Comparison of ENCODE assay signal across 8 cellular contexts in genomic region chr3:88058593-88059379, GRCh38. TPM values are rescaled to one million over a fixed set of nuclear protein-coding genes. Genes with fewer than 3 reads are reported as not detected.
DNase-seq lines count a peak whose midpoint lies in the region; ATAC-seq and TF ChIP-seq lines count a peak whose summit lies in the region.

TSS of gene CGGBP1 (minus strand) at chr3:88059005. CDS start at chr3:88055976, 3,029 bp downstream.
TSS of gene ZNF654 (plus strand) at chr3:88059255. CDS start at chr3:88059320, 65 bp downstream.

- H3K9me3 Mint-ChIP-seq in WTC11: no peaks in the 10 kb centered on the region

- peaks cover 9% of the 10 kb centered on the region for H3K36me3 ChIP-seq in smooth muscle cell (ENCODE audit: low read depth)

- H4K20me1 ChIP-seq in smooth muscle cell (ENCODE audit: low read depth): peaks cover 65% of the 10 kb centered on the region

- peaks cover 40% of the 10 kb centered on the region for H3K4me1 ChIP-seq in smooth muscle cell (ENCODE audit: low read depth)

- peak within 1 kb of the TSS; percentile 95 for H3K9ac ChIP-seq in smooth muscle cell (ENCODE audit: low read depth)

- WGBS in smooth muscle cell (ENCODE audit: low lambda C conversion rate): under 1% methylated on average over 62 of the region's 76 CpGs

- CTCF ChIA-PET in AG04450 (lab: Charles Lee): interaction anchor here (0.6 to 3.8 kb wide), 4 partner anchors 54 to 115 kb away, joined by 3 to 20 read pairs (median 4); partner anchors contain the start of gene C3orf38
- CTCF ChIA-PET in WTC11 (lab: Charles Lee): interaction anchor here (0.9 to 1.5 kb wide), 3 partner anchors 54 to 121 kb away, joined by 3 to 4 read pairs (median 3); no protein-coding TSS in a partner anchor

- H3K4me3 Mint-ChIP-seq in WTC11: peak within 1 kb of the TSS; percentile 96

- no peak for TF ChIP-seq CTCF in AG04450 (IDR thresholded peaks at IDR 0.05; ENCODE audit: low read depth, low read length)
- no peak for TF ChIP-seq CTCF in WTC11 (IDR thresholded peaks at IDR 0.05)
- TF ChIP-seq CTCF in cardiac fibroblast (IDR thresholded peaks at IDR 0.05; ENCODE audit: low read depth, low read length): no peak
- no peak for TF ChIP-seq CTCF in smooth muscle cell (IDR thresholded peaks at IDR 0.05; ENCODE audit: borderline replicate concordance, insufficient read depth, poor library complexity, severe bottlenecking)

- H3K79me2 ChIP-seq in smooth muscle cell (ENCODE audit: low read depth): peaks cover 69% of the 10 kb centered on the region

- peaks cover 25% of the 10 kb centered on the region for H3K36me3 Mint-ChIP-seq in WTC11

- ATAC-seq in GM18909 (IDR thresholded peaks at IDR 0.05; ENCODE audit: poor library complexity, unreplicated experiment) (peak; percentile 95), HG03175 (IDR thresholded peaks at IDR 0.05; ENCODE audit: unreplicated experiment) (peak; percentile 95), WTC11 (peak; percentile 95)

- H3K27me3 Mint-ChIP-seq in WTC11 (ENCODE audit: low read depth): no peaks in the 10 kb centered on the region

- H3K27ac ChIP-seq in AG04450 (ENCODE audit: low read depth, low read length) (peak within 1 kb of the TSS; percentile 90), smooth muscle cell (ENCODE audit: low read depth) (peak within 1 kb of the TSS; percentile 92)

- DNase-seq in AG04450 (ENCODE audit: low read depth, low spot score): peak; percentile 97
- peak; percentile 96 for DNase-seq in NCI-H226
- peak; percentile 98 for DNase-seq in WTC11 (ENCODE audit: low spot score)
- peak; percentile 99 for DNase-seq in cardiac fibroblast (ENCODE audit: low read depth in 2 of 2)
- DNase-seq in iPS-NIHi7 (ENCODE audit: extremely low spot score): peak; percentile 90
- peak; percentile 89 for DNase-seq in smooth muscle cell (lab: John Stamatoyannopoulos, UW; ENCODE audit: unreplicated experiment)

- peaks cover 6% of the 10 kb centered on the region for H3F3A ChIP-seq in smooth muscle cell (ENCODE audit: low read depth)

- H3K27me3 ChIP-seq in AG04450 (ENCODE audit: control insufficient read depth, insufficient read depth, low read length) (no peaks in the 10 kb centered on the region), smooth muscle cell (ENCODE audit: low read depth) (no peaks in the 10 kb centered on the region)

- H3K27ac Mint-ChIP-seq in WTC11: peak within 1 kb of the TSS; percentile 89

- peaks cover 3% of the 10 kb centered on the region; the same call in 1 of the 2 replicates for H3K9me3 ChIP-seq in AG04450 (ENCODE audit: control insufficient read depth, insufficient read depth, low read length)
- no peaks in the 10 kb centered on the region for H3K9me3 ChIP-seq in smooth muscle cell (replicated peaks; ENCODE audit: low read depth)

- POLR2A ChIA-PET in AG04450 (lab: Yijun Ruan, JAX): interaction anchor here (0.7 to 1.9 kb wide), 4 partner anchors 54 to 799 kb away, joined by 3 to 17 read pairs (median 4); partner anchors contain the start of gene C3orf38
- POLR2A ChIA-PET in WTC11 (lab: Charles Lee): interaction anchor here (0.7 to 1.3 kb wide), 6 partner anchors 10 to 1225 kb away, joined by 3 to 10 read pairs (median 3); partner anchors contain the start of gene C3orf38

- H3K4me1 Mint-ChIP-seq in WTC11: peaks cover 19% of the 10 kb centered on the region

- peak within 1 kb of the TSS; percentile 97 for H3K4me2 ChIP-seq in smooth muscle cell

- H2AFZ ChIP-seq in smooth muscle cell (ENCODE audit: low read depth): peak within 1 kb of the TSS; percentile 82

- H3K4me3 ChIP-seq in AG04450 (ENCODE audit: low read depth, low read length) (peak within 1 kb of the TSS; percentile 95), cardiac fibroblast (replicated peaks in 1 of 2; ENCODE audit: low read depth in 2 of 2, low read length in 2 of 2) (peak within 1 kb of the TSS; percentile 73 to 87), smooth muscle cell (peak within 1 kb of the TSS; percentile 95)

TF ChIP-seq in WTC11, 78 proteins besides CTCF, POLR2A, EP300 and RAD21 (continues in another document):
- peak; percentile 98 for TF ChIP-seq NFYB (CRISPR knock-in tag; conservative IDR thresholded peaks at IDR 0.05; ENCODE audit: low read depth)
- TF ChIP-seq TEAD4 (CRISPR knock-in tag; IDR thresholded peaks at IDR 0.05): no peak
- TF ChIP-seq, protein P1, sequence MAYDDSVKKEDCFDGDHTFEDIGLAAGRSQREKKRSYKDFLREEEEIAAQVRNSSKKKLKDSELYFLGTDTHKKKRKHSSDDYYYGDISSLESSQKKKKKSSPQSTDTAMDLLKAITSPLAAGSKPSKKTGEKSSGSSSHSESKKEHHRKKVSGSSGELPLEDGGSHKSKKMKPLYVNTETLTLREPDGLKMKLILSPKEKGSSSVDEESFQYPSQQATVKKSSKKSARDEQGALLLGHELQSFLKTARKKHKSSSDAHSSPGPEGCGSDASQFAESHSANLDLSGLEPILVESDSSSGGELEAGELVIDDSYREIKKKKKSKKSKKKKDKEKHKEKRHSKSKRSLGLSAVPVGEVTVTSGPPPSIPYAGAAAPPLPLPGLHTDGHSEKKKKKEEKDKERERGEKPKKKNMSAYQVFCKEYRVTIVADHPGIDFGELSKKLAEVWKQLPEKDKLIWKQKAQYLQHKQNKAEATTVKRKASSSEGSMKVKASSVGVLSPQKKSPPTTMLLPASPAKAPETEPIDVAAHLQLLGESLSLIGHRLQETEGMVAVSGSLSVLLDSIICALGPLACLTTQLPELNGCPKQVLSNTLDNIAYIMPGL (CRISPR knock-in tag; IDR thresholded peaks at IDR 0.05): no peak; the same call in 1 of the 2 replicates
- TF ChIP-seq, protein P2, sequence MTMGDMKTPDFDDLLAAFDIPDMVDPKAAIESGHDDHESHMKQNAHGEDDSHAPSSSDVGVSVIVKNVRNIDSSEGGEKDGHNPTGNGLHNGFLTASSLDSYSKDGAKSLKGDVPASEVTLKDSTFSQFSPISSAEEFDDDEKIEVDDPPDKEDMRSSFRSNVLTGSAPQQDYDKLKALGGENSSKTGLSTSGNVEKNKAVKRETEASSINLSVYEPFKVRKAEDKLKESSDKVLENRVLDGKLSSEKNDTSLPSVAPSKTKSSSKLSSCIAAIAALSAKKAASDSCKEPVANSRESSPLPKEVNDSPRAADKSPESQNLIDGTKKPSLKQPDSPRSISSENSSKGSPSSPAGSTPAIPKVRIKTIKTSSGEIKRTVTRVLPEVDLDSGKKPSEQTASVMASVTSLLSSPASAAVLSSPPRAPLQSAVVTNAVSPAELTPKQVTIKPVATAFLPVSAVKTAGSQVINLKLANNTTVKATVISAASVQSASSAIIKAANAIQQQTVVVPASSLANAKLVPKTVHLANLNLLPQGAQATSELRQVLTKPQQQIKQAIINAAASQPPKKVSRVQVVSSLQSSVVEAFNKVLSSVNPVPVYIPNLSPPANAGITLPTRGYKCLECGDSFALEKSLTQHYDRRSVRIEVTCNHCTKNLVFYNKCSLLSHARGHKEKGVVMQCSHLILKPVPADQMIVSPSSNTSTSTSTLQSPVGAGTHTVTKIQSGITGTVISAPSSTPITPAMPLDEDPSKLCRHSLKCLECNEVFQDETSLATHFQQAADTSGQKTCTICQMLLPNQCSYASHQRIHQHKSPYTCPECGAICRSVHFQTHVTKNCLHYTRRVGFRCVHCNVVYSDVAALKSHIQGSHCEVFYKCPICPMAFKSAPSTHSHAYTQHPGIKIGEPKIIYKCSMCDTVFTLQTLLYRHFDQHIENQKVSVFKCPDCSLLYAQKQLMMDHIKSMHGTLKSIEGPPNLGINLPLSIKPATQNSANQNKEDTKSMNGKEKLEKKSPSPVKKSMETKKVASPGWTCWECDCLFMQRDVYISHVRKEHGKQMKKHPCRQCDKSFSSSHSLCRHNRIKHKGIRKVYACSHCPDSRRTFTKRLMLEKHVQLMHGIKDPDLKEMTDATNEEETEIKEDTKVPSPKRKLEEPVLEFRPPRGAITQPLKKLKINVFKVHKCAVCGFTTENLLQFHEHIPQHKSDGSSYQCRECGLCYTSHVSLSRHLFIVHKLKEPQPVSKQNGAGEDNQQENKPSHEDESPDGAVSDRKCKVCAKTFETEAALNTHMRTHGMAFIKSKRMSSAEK (CRISPR knock-in tag; IDR thresholded peaks at IDR 0.05; ENCODE audit: borderline replicate concordance): no peak
- no peak for TF ChIP-seq ZNF232 (CRISPR knock-in tag; IDR thresholded peaks at IDR 0.05)
- TF ChIP-seq JUN (CRISPR knock-in tag; IDR thresholded peaks at IDR 0.05): 0 out of 2 replicates have a peak, but pooled peaks have one; percentile 28
- 0 out of 2 replicates have a peak, but pooled peaks have one; percentile 46 for TF ChIP-seq ZNF263 (CRISPR knock-in tag; IDR thresholded peaks at IDR 0.05; ENCODE audit: low read depth)
- no peak for TF ChIP-seq CREM (CRISPR knock-in tag; IDR thresholded peaks at IDR 0.05)
- TF ChIP-seq, protein P3, sequence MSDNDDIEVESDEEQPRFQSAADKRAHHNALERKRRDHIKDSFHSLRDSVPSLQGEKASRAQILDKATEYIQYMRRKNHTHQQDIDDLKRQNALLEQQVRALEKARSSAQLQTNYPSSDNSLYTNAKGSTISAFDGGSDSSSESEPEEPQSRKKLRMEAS (CRISPR knock-in tag; IDR thresholded peaks at IDR 0.05): peak; percentile 48; the same call in 1 of the 2 replicates
- TF ChIP-seq, protein P4, sequence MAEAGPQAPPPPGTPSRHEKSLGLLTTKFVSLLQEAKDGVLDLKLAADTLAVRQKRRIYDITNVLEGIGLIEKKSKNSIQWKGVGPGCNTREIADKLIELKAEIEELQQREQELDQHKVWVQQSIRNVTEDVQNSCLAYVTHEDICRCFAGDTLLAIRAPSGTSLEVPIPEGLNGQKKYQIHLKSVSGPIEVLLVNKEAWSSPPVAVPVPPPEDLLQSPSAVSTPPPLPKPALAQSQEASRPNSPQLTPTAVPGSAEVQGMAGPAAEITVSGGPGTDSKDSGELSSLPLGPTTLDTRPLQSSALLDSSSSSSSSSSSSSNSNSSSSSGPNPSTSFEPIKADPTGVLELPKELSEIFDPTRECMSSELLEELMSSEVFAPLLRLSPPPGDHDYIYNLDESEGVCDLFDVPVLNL (CRISPR knock-in tag; IDR thresholded peaks at IDR 0.05; ENCODE audit: borderline replicate concordance, low read depth): no peak
- TF ChIP-seq OVOL2 (CRISPR knock-in tag; IDR thresholded peaks at IDR 0.05; ENCODE audit: borderline replicate concordance): no peak

RNA-seq across cellular contexts. Expression of gene CGGBP1, which starts in this region (rescaled TPM):
- polyA plus RNA-seq in AG04450 (2011; rRNA removed) (88.1 and 109 TPM in 2 replicates), smooth muscle cell (38.3 and 38.7 TPM in 2 replicates)
- polyA minus RNA-seq in AG04450 (2011; rRNA and poly(A)+ RNA removed): 73.6 and 74.8 TPM in 2 replicates
- total RNA-seq in WTC11 (2021) (57.6 to 61.3 TPM (median 60.7 TPM) in 3 replicates), smooth muscle cell (62.3 and 82.2 TPM in 2 replicates)

RNA-seq across cellular contexts. Expression of gene ZNF654, which starts in this region (rescaled TPM):
- polyA plus RNA-seq in AG04450 (2011; rRNA removed): 5.2 and 6.7 TPM in 2 replicates
- 6.5 and 8.8 TPM in 2 replicates for polyA minus RNA-seq in AG04450 (2011; rRNA and poly(A)+ RNA removed)
- total RNA-seq in WTC11 (2021): 7.0 to 10.0 TPM (median 8.3 TPM) in 3 replicates
- 21.2 and 22.9 TPM in 2 replicates for total RNA-seq in smooth muscle cell
- polyA plus RNA-seq in smooth muscle cell: 4.9 and 6.4 TPM in 2 replicates

Comparison
In these comparisons a context has a peak if more than half of its experiments do, and no peak if none do; other contexts are left out.
1. Peak in every context shown above with its lines: DNase-seq, ATAC-seq, H3K4me3 ChIP-seq and H3K27ac ChIP-seq.